ENCODE assay signal across 9 cellular contexts in the genomic region with DNA sequence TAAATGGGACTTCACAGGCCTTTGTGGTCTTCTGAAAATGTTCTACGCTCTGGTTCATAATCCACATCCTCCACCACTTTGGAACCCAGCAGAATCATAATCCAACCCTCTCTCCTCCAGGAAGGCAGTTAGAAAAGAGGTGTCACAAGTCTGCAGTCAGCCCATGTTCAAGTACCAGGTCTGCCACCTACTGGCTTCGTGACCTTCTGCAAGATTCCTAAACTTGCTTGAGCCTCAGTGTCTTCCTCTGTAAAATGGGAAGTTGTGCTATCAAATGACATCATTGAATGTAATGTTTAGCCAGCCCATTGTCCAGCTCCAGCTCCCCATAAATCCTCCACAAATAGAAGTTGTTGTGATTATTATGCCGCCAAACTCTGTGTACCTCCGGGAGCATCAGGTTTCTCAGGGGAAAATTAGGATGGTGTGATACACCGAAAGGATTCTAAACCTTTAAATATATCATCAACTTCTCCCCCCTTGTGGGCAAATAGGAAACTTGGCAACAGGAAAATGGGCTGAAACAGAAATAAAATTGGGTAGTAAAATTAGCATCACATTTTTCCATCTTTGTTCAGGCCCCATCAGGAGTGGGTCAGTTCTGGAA.
DNase-seq lines count a peak whose midpoint lies in the region; ATAC-seq, FAIRE-seq and TF ChIP-seq lines count a peak whose summit lies in the region.
"Had no signal": no experiment of that assay in that cellular context is flagged by ENCODE, and none has a peak within 500 bp of the region (broad histone marks: within the 10 kb centered on the region; RNA-seq: fewer than 3 reads in every experiment).

No MANE protein-coding gene starts in this region.

- POLR2A ChIA-PET in RWPE1 (lab: Yijun Ruan, JAX; ENCODE audit: low non-redundant PET), result no interaction called here

- in situ Hi-C loops in GM13976 (cut with MboI; ENCODE audit: low sequenced_read_pairs, unreplicated experiment), result no loop called here

- CTCF ChIA-PET in RWPE1 (lab: Yijun Ruan, JAX), result no interaction called here

- no peak for ATAC-seq in HG02571 (IDR thresholded peaks at IDR 0.05; ENCODE audit: unreplicated experiment)
- ATAC-seq in HG02973 (IDR thresholded peaks at IDR 0.05; ENCODE audit: unreplicated experiment), result no peak

- H3K27ac ChIP-seq in RWPE1, result no peak overlapping the region

- TF ChIP-seq CTCF in GM13976 (IDR thresholded peaks at IDR 0.05; ENCODE audit: borderline replicate concordance, control extremely low read depth, extremely low read depth, insufficient read depth, missing control alignments), result peak; percentile 18
- TF ChIP-seq CTCF in RWPE1 (conservative IDR thresholded peaks at IDR 0.05; ENCODE audit: low read depth), result 0 out of 2 replicates have a peak, but pooled peaks have one; percentile 20
- TF ChIP-seq CTCF in fibroblast of villous mesenchyme (IDR thresholded peaks at IDR 0.05; ENCODE audit: insufficient read depth, low read depth, low read length), result peak; percentile 63

- no peak for FAIRE-seq in urothelium cell line (lab: Jason Lieb, UNC)
- FAIRE-seq: endometrium had no signal

- H3K4me3 ChIP-seq in fibroblast of villous mesenchyme (ENCODE audit: low read depth, low read length), result no peak overlapping the region

- peak; percentile 28 for DNase-seq in AG08396 (ENCODE audit: low spot score)
- peak; percentile 42 for DNase-seq in GM13976 (ENCODE audit: low spot score)
- no peak for DNase-seq in RWPE1 (ENCODE audit: low spot score)
- DNase-seq in fibroblast of villous mesenchyme (ENCODE audit: low read depth), result peak; percentile 53
- peak; percentile 19 for DNase-seq in urothelium cell line (ENCODE audit: low spot score)
- DNase-seq in mucosa of gallbladder (ENCODE audit: low spot score), result no peak

Comparison
In these comparisons a context has a peak if more than half of its experiments do, and no peak if none do; other contexts are left out.
1. DNase-seq: peak in AG08396 (single experiment), GM13976 (single experiment), fibroblast of villous mesenchyme (single experiment) and urothelium cell line (single experiment); none in RWPE1 (single experiment) and mucosa of gallbladder (single experiment).
2. Peak in every context shown above with its lines, with median percentiles within 50 percentile points of each other: CTCF ChIP-seq.